Comparison of ENCODE assay signal across 5 cellular contexts in the genomic region with DNA sequence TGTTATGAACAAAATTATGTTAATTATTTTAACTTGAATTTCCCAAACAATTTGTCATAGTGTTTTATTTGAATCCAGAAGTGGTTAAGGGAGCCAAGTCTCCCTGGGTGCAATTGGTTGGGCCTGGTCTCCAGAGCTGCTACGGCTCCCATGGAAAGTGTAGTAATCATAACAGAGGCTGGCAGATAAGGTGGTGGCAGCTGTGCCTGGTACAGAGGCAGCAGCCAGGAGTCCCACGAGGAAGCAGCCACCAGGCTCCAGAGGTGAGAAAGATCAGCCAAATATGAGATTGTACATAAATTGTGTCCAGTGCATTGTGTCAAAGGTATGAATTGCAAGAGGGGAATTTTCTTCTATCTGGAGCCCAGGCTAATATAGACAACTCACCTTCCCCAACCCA.
"Had no signal": no experiment of that assay in that cellular context is flagged by ENCODE, and none has a peak within 500 bp of the region (broad histone marks: within the 10 kb centered on the region; RNA-seq: fewer than 3 reads in every experiment).

No MANE protein-coding gene starts in this region.

- H3K4me3 ChIP-seq: K562 had no signal

- ATAC-seq: HepG2, K562 had no signal

- DNase-seq: IMR-90, KBM-7 had no signal

- H3K27ac ChIP-seq: HL-60 had no signal
